17 cellular contexts compared by ENCODE assay signal in genomic region chr18:46283895-46284295, GRCh38.
DNase-seq lines count a peak whose midpoint lies in the region; ATAC-seq and TF ChIP-seq lines count a peak whose summit lies in the region.
"Had no signal": no experiment of that assay in that cellular context is flagged by ENCODE, and none has a peak within 500 bp of the region (broad histone marks: within the 10 kb centered on the region; RNA-seq: fewer than 3 reads in every experiment).

No MANE protein-coding gene starts in this region.

- no peak for TF ChIP-seq CTCF in endodermal cell (conservative IDR thresholded peaks at IDR 0.05)

- no peak overlapping the region for H3K9ac ChIP-seq in endodermal cell (ENCODE audit: extremely low read depth, low read length, poor library complexity, severe bottlenecking)
- H3K9ac ChIP-seq: GM23248 had no signal

- no peaks in the 10 kb centered on the region for H3K27me3 ChIP-seq in endodermal cell (ENCODE audit: control insufficient read depth, insufficient read depth, low read length, poor library complexity, severe bottlenecking)
- H3K27me3 ChIP-seq: ascending aorta, suprapubic skin had no signal

- H3K36me3 ChIP-seq in endodermal cell (ENCODE audit: control insufficient read depth, insufficient read depth, low read length), result no peaks in the 10 kb centered on the region
- H3K36me3 ChIP-seq: ascending aorta, suprapubic skin had no signal

- H3K27me3 Mint-ChIP-seq in endodermal cell (ENCODE audit: insufficient read depth), result no peaks in the 10 kb centered on the region
- H3K27me3 Mint-ChIP-seq in activated T-cell treated with anti-CD3 and anti-CD28 coated beads, Interleukin-2, amount 50 U/mL, for 72 hours (ENCODE audit: low read depth), result no peaks in the 10 kb centered on the region
- H3K27me3 Mint-ChIP-seq: activated B cell treated with CpG ODN at 0.5 μM for 24 hours had no signal

- peak overlapping the region; percentile 20 for H3K27ac ChIP-seq in endodermal cell (ENCODE audit: low read depth, low read length)
- H3K27ac ChIP-seq: ascending aorta, epithelial cell of prostate, GM23248, suprapubic skin had no signal

- no peaks in the 10 kb centered on the region for H3K9me3 ChIP-seq in endodermal cell (ENCODE audit: control insufficient read depth, low read length)
- H3K9me3 ChIP-seq: ascending aorta, suprapubic skin had no signal

- H3K27ac Mint-ChIP-seq in endodermal cell, result peak overlapping the region; percentile 79
- no peak overlapping the region for H3K27ac Mint-ChIP-seq in activated T-cell treated with anti-CD3 and anti-CD28 coated beads, Interleukin-2, amount 50 U/mL, for 72 hours
- H3K27ac Mint-ChIP-seq: activated B cell treated with CpG ODN at 0.5 μM for 24 hours, mesothelial cell of epicardium had no signal

- no peak overlapping the region for H3K4me3 ChIP-seq in endodermal cell (ENCODE audit: low read length)
- H3K4me3 ChIP-seq: ascending aorta, GM23248, suprapubic skin had no signal

- peaks cover 45% of the 10 kb centered on the region for H3K4me1 Mint-ChIP-seq in endodermal cell
- no peaks in the 10 kb centered on the region for H3K4me1 Mint-ChIP-seq in activated T-cell treated with anti-CD3 and anti-CD28 coated beads, Interleukin-2, amount 50 U/mL, for 72 hours (ENCODE audit: low read depth)

- no peaks in the 10 kb centered on the region for H3K9me3 Mint-ChIP-seq in endodermal cell
- H3K9me3 Mint-ChIP-seq in activated T-cell treated with anti-CD3 and anti-CD28 coated beads, Interleukin-2, amount 50 U/mL, for 72 hours, result no peaks in the 10 kb centered on the region
- H3K9me3 Mint-ChIP-seq: activated B cell treated with CpG ODN at 0.5 μM for 24 hours, mesothelial cell of epicardium had no signal

- 20 to 23% methylated on average over 3 to 4 of the region's 4 CpGs for WGBS in endodermal cell (ENCODE audit: insufficient coverage in 1 of 2, insufficient read length in 1 of 2), 2 experiments

- no peak overlapping the region for H3K4me3 Mint-ChIP-seq in endodermal cell
- H3K4me3 Mint-ChIP-seq in activated T-cell treated with anti-CD3 and anti-CD28 coated beads, Interleukin-2, amount 50 U/mL, for 72 hours, result no peak overlapping the region
- H3K4me3 Mint-ChIP-seq: activated B cell treated with CpG ODN at 0.5 μM for 24 hours, mesothelial cell of epicardium had no signal

- peaks cover 19% of the 10 kb centered on the region for H3K4me1 ChIP-seq in endodermal cell (ENCODE audit: control insufficient read depth, insufficient read depth, low read length)
- H3K4me1 ChIP-seq: ascending aorta had no signal

- ATAC-seq in activated T-cell treated with anti-CD3 and anti-CD28 coated beads, Interleukin-2, amount 50 U/mL, for 72 hours (replicated peaks in 1 of 2), result no peak
- ATAC-seq: Panc1 had no signal

- H3K36me3 Mint-ChIP-seq in endodermal cell (ENCODE audit: low read depth), result no peaks in the 10 kb centered on the region
- H3K36me3 Mint-ChIP-seq in activated T-cell treated with anti-CD3 and anti-CD28 coated beads, Interleukin-2, amount 50 U/mL, for 72 hours (ENCODE audit: insufficient read depth in 2 of 2), result no peaks in the 10 kb centered on the region
- H3K36me3 Mint-ChIP-seq: mesothelial cell of epicardium had no signal

- DNase-seq in DMS79 (lab: John Stamatoyannopoulos, UW) (peak; percentile 38), Kasumi-1 (lab: John Stamatoyannopoulos, UW) (peak; percentile 28 to 29), NCI-H82 treated with DMSO at 0.1 percent for 48 hours (lab: John Stamatoyannopoulos, UW; ENCODE audit: unreplicated experiment) (peak; percentile 80), endodermal cell (peak; percentile 92), superior temporal gyrus (ENCODE audit: extremely low spot score) (no peak), occipital lobe (lab: John Stamatoyannopoulos, UW) (no peak)
- DNase-seq in activated T-cell treated with anti-CD3 and anti-CD28 coated beads, Interleukin-2, amount 50 U/mL, for 72 hours, result no peak
- no peak for DNase-seq in NK-92 treated with Interleukin-12 subunit alpha and Interleukin-12 subunit beta, amount 100 ng/mL, for 24 hours (lab: John Stamatoyannopoulos, UW)
- DNase-seq: activated B cell treated with CpG ODN at 0.5 μM for 24 hours, activated gamma-delta T cell treated with Interleukin-2 at 50 U/mL for 16 hours, Calu3 had no signal

Comparison
In these comparisons a context has a peak if more than half of its experiments do, and no peak if none do; other contexts are left out.
1. DNase-seq: peak in DMS79 (single experiment), Kasumi-1 (2 of 2), NCI-H82 treated with DMSO at 0.1 percent for 48 hours (single experiment) and endodermal cell (single experiment); none in superior temporal gyrus (single experiment), occipital lobe (single experiment), activated T-cell treated with anti-CD3 and anti-CD28 coated beads, Interleukin-2, amount 50 U/mL, for 72 hours (0 of 2) and NK-92 treated with Interleukin-12 subunit alpha and Interleukin-12 subunit beta, amount 100 ng/mL, for 24 hours (single experiment).